In the genomic region with DNA sequence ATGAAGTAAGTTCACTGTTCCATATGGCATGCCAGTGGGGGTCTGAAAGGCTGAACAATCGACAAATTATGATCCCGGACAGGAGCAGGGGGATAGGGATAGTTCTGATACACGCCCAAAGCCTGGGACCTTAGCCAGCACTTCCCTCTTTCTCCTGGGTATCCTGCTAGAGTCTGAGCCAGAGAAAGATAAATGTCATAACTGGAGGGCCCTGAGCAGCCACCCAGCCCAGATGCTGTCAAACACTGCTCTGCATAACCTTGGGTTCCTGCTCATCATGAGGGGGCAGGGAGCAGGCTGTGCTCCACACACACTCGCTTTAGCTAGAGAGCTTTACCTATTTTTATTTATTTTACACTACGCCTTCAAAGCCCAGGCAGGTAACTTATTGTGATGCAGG, we compare ENCODE assay signal across 22 cellular contexts. TPM values are rescaled to one million over a fixed set of nuclear protein-coding genes. Genes with fewer than 3 reads are reported as not detected.
A peak's percentile ranks its signal among the peaks of the same experiment; 100 is the strongest.
DNase-seq lines count a peak whose midpoint lies in the region; ATAC-seq and TF ChIP-seq lines count a peak whose summit lies in the region.
"Had no signal": no experiment of that assay in that cellular context is flagged by ENCODE, and none has a peak within 500 bp of the region (broad histone marks: within the 10 kb centered on the region; RNA-seq: fewer than 3 reads in every experiment).

No MANE protein-coding gene starts in this region.

- no peaks in the 10 kb centered on the region for H3K9me3 Mint-ChIP-seq in activated T-cell treated with anti-CD3 and anti-CD28 coated beads, Interleukin-2, amount 50 U/mL, for 24 hours
- H3K9me3 Mint-ChIP-seq: activated naive CD4-positive, alpha-beta T cell treated with anti-CD3 and anti-CD28 coated beads, Interleukin-2, amount 10 ng/mL, durations not matched to agents 7 days and 5 days; naive thymus-derived CD8-positive, alpha-beta T cell had no signal

- TF ChIP-seq CTCF in heart right ventricle (IDR thresholded peaks at IDR 0.05) (no peak), psoas muscle (IDR thresholded peaks at IDR 0.05) (no peak), uterus (IDR thresholded peaks at IDR 0.05) (no peak)

- peak overlapping the region; percentile 26 for H3K27ac Mint-ChIP-seq in activated T-cell treated with anti-CD3 and anti-CD28 coated beads, Interleukin-2, amount 50 U/mL, for 24 hours
- H3K27ac Mint-ChIP-seq: activated naive CD4-positive, alpha-beta T cell treated with anti-CD3 and anti-CD28 coated beads, Interleukin-2, amount 10 ng/mL, durations not matched to agents 7 days and 5 days; B cell had no signal

- H3K27me3 Mint-ChIP-seq in activated T-cell treated with anti-CD3 and anti-CD28 coated beads, Interleukin-2, amount 50 U/mL, for 24 hours: no peaks in the 10 kb centered on the region
- H3K27me3 Mint-ChIP-seq: activated naive CD4-positive, alpha-beta T cell treated with anti-CD3 and anti-CD28 coated beads, Interleukin-2, amount 10 ng/mL, durations not matched to agents 7 days and 5 days; B cell; naive thymus-derived CD8-positive, alpha-beta T cell had no signal

- ATAC-seq in heart right ventricle: peak; percentile 36 to 91 (median 76)
- ATAC-seq in psoas muscle: no peak
- no peak for ATAC-seq in GM21529 (IDR thresholded peaks at IDR 0.05; ENCODE audit: unreplicated experiment)
- ATAC-seq in GM21786 (IDR thresholded peaks at IDR 0.05; ENCODE audit: unreplicated experiment): no peak
- ATAC-seq: naive thymus-derived CD8-positive, alpha-beta T cell had no signal

- H3K9me3 ChIP-seq in heart right ventricle (no peaks in the 10 kb centered on the region), psoas muscle (no peaks in the 10 kb centered on the region), uterus (no peaks in the 10 kb centered on the region)

- no peak for TF ChIP-seq POLR2A in uterus (IDR thresholded peaks at IDR 0.05)

- H3K36me3 Mint-ChIP-seq in activated T-cell treated with anti-CD3 and anti-CD28 coated beads, Interleukin-2, amount 50 U/mL, for 24 hours (ENCODE audit: low read depth): peaks cover 93% of the 10 kb centered on the region

- peaks cover 12 to 34% (median 29%) of the 10 kb centered on the region in 9 donors for H3K4me1 ChIP-seq in heart right ventricle
- H3K4me1 ChIP-seq in psoas muscle: no peaks in the 10 kb centered on the region
- H3K4me1 ChIP-seq in uterus: peaks cover 0 to 3% of the 10 kb centered on the region in 2 donors
- H3K4me1 ChIP-seq: parathyroid adenoma had no signal

- DNase-seq in activated T-cell treated with anti-CD3 and anti-CD28 coated beads, Interleukin-2, amount 50 U/mL, for 24 hours: no peak
- no peak for DNase-seq in activated T-cell treated with anti-CD3 and anti-CD28 coated beads, Interleukin-2, amount 50 U/mL, for 1 hour
- DNase-seq in heart right ventricle (peak; percentile 19 to 26), psoas muscle (peak; percentile 45 to 54), uterus (no peak), DMS 273 treated with DMSO at 0.1 percent for 48 hours (lab: John Stamatoyannopoulos, UW) (no peak)
- DNase-seq: activated naive CD4-positive, alpha-beta T cell treated with anti-CD3 and anti-CD28 coated beads, Interleukin-2, amount 10 ng/mL, durations not matched to agents 7 days and 5 days; activated T-cell treated with anti-CD3 and anti-CD28 coated beads, Interleukin-2, amount 50 U/mL, for 48 hours; HCEC 1CT; hippocampal formation; islet precursor cell; naive thymus-derived CD8-positive, alpha-beta T cell; NCI-H1092 treated with DMSO at 0.1 percent for 48 hours; NCI-H510A treated with DMSO at 0.1 percent for 48 hours; RPMI8226; stimulated activated CD4-positive, alpha-beta T cell treated with anti-CD3 and anti-CD28 coated beads, Interleukin-1b, Interleukin-23, amount 100 ng/mL, for 48 hours; stimulated activated naive CD4-positive, alpha-beta T cell had no signal

- H3K27ac ChIP-seq in heart right ventricle (peak overlapping the region; percentile 11 to 86 (median 70)), psoas muscle (no peak overlapping the region), uterus (peak overlapping the region; percentile 28 to 45)
- H3K27ac ChIP-seq: 22Rv1 had no signal

- no peaks in the 10 kb centered on the region for H3K4me1 Mint-ChIP-seq in activated T-cell treated with anti-CD3 and anti-CD28 coated beads, Interleukin-2, amount 50 U/mL, for 24 hours (ENCODE audit: low read depth)
- H3K4me1 Mint-ChIP-seq: activated naive CD4-positive, alpha-beta T cell treated with anti-CD3 and anti-CD28 coated beads, Interleukin-2, amount 10 ng/mL, durations not matched to agents 7 days and 5 days; B cell had no signal

- WGBS in heart right ventricle, 2 donors: 41% methylated on average over 5 of the region's 5 CpGs
- 75 to 86% (median 76%) methylated on average over 5 of the region's 5 CpGs for WGBS in psoas muscle, 3 donors

- intact Hi-C loops in heart right ventricle (cut with DNase I): loop anchor here in 1 of 10 donors (2.0 kb wide), 1 partner anchor 38 kb away; no protein-coding TSS in a partner anchor
- intact Hi-C loops in psoas muscle (cut with DNase I): no loop called here
- intact Hi-C loops in uterus (cut with DNase I; ENCODE audit: low total_unique reads): no loop called here

- H3K27me3 ChIP-seq in heart right ventricle (no peaks in the 10 kb centered on the region), psoas muscle (ENCODE audit: insufficient read depth in 3 of 3, low read length in 2 of 3) (no peaks in the 10 kb centered on the region), uterus (no peaks in the 10 kb centered on the region)

- H3K36me3 ChIP-seq in heart right ventricle: peaks cover 0 to 99% (median 12%) of the 10 kb centered on the region in 9 donors
- peaks cover 5 to 94% of the 10 kb centered on the region in 2 donors for H3K36me3 ChIP-seq in psoas muscle (ENCODE audit: insufficient read depth in 1 of 2, low read depth in 1 of 2)
- no peaks in the 10 kb centered on the region for H3K36me3 ChIP-seq in uterus

- H3K4me3 Mint-ChIP-seq in activated T-cell treated with anti-CD3 and anti-CD28 coated beads, Interleukin-2, amount 50 U/mL, for 24 hours: no peak overlapping the region
- H3K4me3 Mint-ChIP-seq: activated naive CD4-positive, alpha-beta T cell treated with anti-CD3 and anti-CD28 coated beads, Interleukin-2, amount 10 ng/mL, durations not matched to agents 7 days and 5 days; B cell; naive thymus-derived CD8-positive, alpha-beta T cell had no signal

- H3K4me3 ChIP-seq in heart right ventricle (no peak overlapping the region), psoas muscle (no peak overlapping the region), uterus (no peak overlapping the region)

RNA-seq across cellular contexts. Expression of a gene that starts 12.2 kb away (rescaled TPM):
- total RNA-seq in heart right ventricle (10 to 100 TPM in 8 of 10 donors, 1 to 10 TPM in 2; 7.2 to 26.1 (median 11.0) TPM), psoas muscle (1 to 10 TPM; 5.0 to 8.5 (median 6.2) TPM), uterus (10 to 100 TPM in 3 of 4 donors, 1 to 10 TPM in 1; 2.6 to 18.5 (median 13.3) TPM)
- polyA plus RNA-seq in heart right ventricle (10 to 100 TPM in 1 of 2 donors, 1 to 10 TPM in 1; 6.4 to 24.0 TPM), psoas muscle (10 to 100 TPM in 2 of 3 donors, 1 to 10 TPM in 1; 8.3 to 20.4 (median 17.2) TPM)

RNA-seq across cellular contexts. Expression of a gene that starts 37.0 kb away (rescaled TPM):
- total RNA-seq in heart right ventricle (10 to 100 TPM in 3 of 10 donors, 1 to 10 TPM in 7; 3.0 to 21.1 (median 6.8) TPM), psoas muscle (1 to 10 TPM; 2.8 to 8.8 (median 6.4) TPM), uterus (10 to 100 TPM; 40.2 to 96.2 (median 60.7) TPM)
- polyA plus RNA-seq in heart right ventricle (10 to 100 TPM; 20.5 to 26.7 TPM), psoas muscle (1 to 10 TPM; 5.2 to 7.1 (median 6.1) TPM)

RNA-seq across cellular contexts. Expression of a gene that starts 42.3 kb away (rescaled TPM):
- total RNA-seq in heart right ventricle: 10 to 100 TPM; 32.2 to 46.4 (median 38.5) TPM
- polyA plus RNA-seq in heart right ventricle: 10 to 100 TPM; 26.2 to 32.7 TPM
- total RNA-seq in psoas muscle: 10 to 100 TPM; 36.0 to 62.3 (median 58.1) TPM
- 10 to 100 TPM; 42.0 to 51.7 (median 42.4) TPM for polyA plus RNA-seq in psoas muscle
- total RNA-seq in uterus: 10 to 100 TPM; 20.0 to 77.5 (median 49.6) TPM

Comparison
In these comparisons a context has a peak if more than half of its experiments do, and no peak if none do; other contexts are left out.
1. DNase-seq: peak in heart right ventricle (2 of 2) and psoas muscle (2 of 2); none in activated T-cell treated with anti-CD3 and anti-CD28 coated beads, Interleukin-2, amount 50 U/mL, for 24 hours (single experiment), activated T-cell treated with anti-CD3 and anti-CD28 coated beads, Interleukin-2, amount 50 U/mL, for 1 hour (single experiment), uterus (0 of 2) and DMS 273 treated with DMSO at 0.1 percent for 48 hours (single experiment).
2. ATAC-seq: peak in heart right ventricle (8 of 8); none in psoas muscle (0 of 4), GM21529 (single experiment) and GM21786 (single experiment).